In the genomic region with DNA sequence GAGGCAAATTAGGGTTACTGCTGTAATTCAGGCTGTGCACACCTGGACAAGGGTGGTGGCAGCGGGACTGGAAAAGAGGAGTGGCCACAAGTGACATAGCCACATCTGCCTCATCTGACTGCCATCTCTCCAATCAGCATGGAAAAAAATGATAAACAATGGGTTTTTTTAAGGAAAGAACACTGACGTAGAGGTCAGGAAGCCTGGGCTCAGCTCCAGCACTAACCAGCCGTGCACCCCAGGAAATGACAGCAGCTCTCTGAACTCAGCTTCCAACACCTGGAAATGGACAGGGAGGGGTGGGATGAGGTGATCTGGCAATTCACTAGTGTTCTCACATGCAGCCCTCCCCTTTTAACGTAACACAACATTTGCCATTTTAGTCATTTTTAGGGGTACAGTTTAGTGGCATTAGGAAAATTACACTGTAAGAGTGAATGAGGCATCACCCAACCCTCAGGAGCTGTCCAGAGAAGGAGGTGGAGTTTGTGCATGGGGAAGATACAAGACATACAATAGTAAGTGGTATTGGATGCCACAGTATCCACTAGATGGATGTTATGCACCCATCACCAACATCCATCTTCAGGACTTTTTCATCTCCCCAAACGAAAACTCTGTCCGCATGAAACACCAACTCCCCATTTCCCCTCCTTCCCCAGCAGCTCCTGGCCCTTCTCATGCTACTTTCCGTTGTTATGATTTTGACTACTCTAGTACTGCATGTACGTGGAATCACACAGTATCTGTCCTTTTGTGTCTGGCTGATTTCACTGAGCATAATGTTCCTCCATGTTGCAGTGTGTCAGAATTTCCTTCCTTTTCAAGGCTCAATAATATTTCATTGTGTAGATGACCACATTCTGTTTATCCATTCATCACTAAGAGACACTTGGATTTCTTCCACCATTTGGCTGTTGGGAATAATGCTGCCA, we compare ENCODE assay signal across 9 cellular contexts.
DNase-seq lines count a peak whose midpoint lies in the region; ATAC-seq and TF ChIP-seq lines count a peak whose summit lies in the region.
"Had no signal": no experiment of that assay in that cellular context is flagged by ENCODE, and none has a peak within 500 bp of the region (broad histone marks: within the 10 kb centered on the region; RNA-seq: fewer than 3 reads in every experiment).

No MANE protein-coding gene starts in this region.

- POLR2A ChIA-PET in PC-3 (lab: Charles Lee; ENCODE audit: unreplicated experiment), result interaction anchor here (0.6 to 1.0 kb wide), 3 partner anchors 29 to 45 kb away, joined by 3 to 4 read pairs (median 4); no protein-coding TSS in a partner anchor

- DNase-seq in PC-3, result no peak
- DNase-seq in chondrocyte (ENCODE audit: low spot score), result no peak
- peak; percentile 34 for DNase-seq in islet precursor cell
- no peak for DNase-seq in substantia nigra (lab: John Stamatoyannopoulos, UW)
- DNase-seq in NCI-H526 treated with DMSO at 0.1 percent for 48 hours (lab: John Stamatoyannopoulos, UW), result no peak
- DNase-seq in iPS-NIHi11 (ENCODE audit: low spot score), result no peak
- DNase-seq: naive thymus-derived CD8-positive, alpha-beta T cell had no signal

- H3K36me3 Mint-ChIP-seq in chondrocyte (ENCODE audit: low read depth), result no peaks in the 10 kb centered on the region
- H3K36me3 Mint-ChIP-seq: naive thymus-derived CD8-positive, alpha-beta T cell had no signal

- no peaks in the 10 kb centered on the region for H4K20me1 ChIP-seq in PC-3 (ENCODE audit: low read length)

- ATAC-seq in PC-3, result no peak
- no peak for ATAC-seq in GM21515 (IDR thresholded peaks at IDR 0.05; ENCODE audit: unreplicated experiment)
- ATAC-seq: naive thymus-derived CD8-positive, alpha-beta T cell had no signal

- CTCF ChIA-PET in PC-3 (lab: Charles Lee), result interaction anchor here (0.6 to 1.0 kb wide), 2 partner anchors 69 to 77 kb away, joined by 3 read pairs; no protein-coding TSS in a partner anchor

- H3K27me3 Mint-ChIP-seq in chondrocyte (ENCODE audit: low read depth), result no peaks in the 10 kb centered on the region

- H3K4me2 ChIP-seq in PC-3 (ENCODE audit: low read length), result peak overlapping the region; percentile 82

- H3K9ac ChIP-seq in PC-3 (ENCODE audit: low read length), result peak overlapping the region; percentile 60; the same call in 1 of the 2 replicates

- H3K9me3 ChIP-seq in PC-3 (ENCODE audit: low read length), result no peaks in the 10 kb centered on the region
- H3K9me3 ChIP-seq: MG63 had no signal

- TF ChIP-seq CTCF in PC-3 (conservative IDR thresholded peaks at IDR 0.05; ENCODE audit: low read depth, low read length), result no peak
- TF ChIP-seq CTCF in chondrocyte (IDR thresholded peaks at IDR 0.05), result no peak

- H3K79me2 ChIP-seq in PC-3 (ENCODE audit: low read length), result no peaks in the 10 kb centered on the region

- H3K27ac Mint-ChIP-seq in chondrocyte (ENCODE audit: unreplicated experiment), result peak overlapping the region; percentile 97

- no peaks in the 10 kb centered on the region for H3K27me3 ChIP-seq in PC-3 (ENCODE audit: low read length)
- H3K27me3 ChIP-seq: MG63 had no signal

- intact Hi-C loops in PC-3 (cut with micrococcal nuclease), result loop anchor here (2.0 to 10.0 kb wide), 4 partner anchors 30 to 424 kb away; a partner anchor contains a TSS

- no peak overlapping the region; the same call in 1 of the 2 replicates for H2AFZ ChIP-seq in PC-3 (ENCODE audit: low read length)

- H3K27ac ChIP-seq in PC-3 (ENCODE audit: low read length), result peak overlapping the region; percentile 81
- peak overlapping the region; percentile 58 for H3K27ac ChIP-seq in substantia nigra (ENCODE audit: low read depth, low read length, poor library complexity, severe bottlenecking)

- BruUV-seq in PC-3 (replicated peaks; lab: Mats Ljungman, UMichigan), result no TSS peak

- H3K4me1 ChIP-seq in PC-3 (ENCODE audit: insufficient read depth, low read length), result peaks cover 38% of the 10 kb centered on the region

- H3K9me3 Mint-ChIP-seq in chondrocyte (ENCODE audit: low read depth), result no peaks in the 10 kb centered on the region

- H3K36me3 ChIP-seq in PC-3 (ENCODE audit: low read depth, low read length), result no peaks in the 10 kb centered on the region
- H3K36me3 ChIP-seq: MG63 had no signal

- no peaks in the 10 kb centered on the region for H3F3A ChIP-seq in PC-3 (ENCODE audit: low read length, unreplicated experiment)

- peaks cover 55% of the 10 kb centered on the region for H3K4me1 Mint-ChIP-seq in chondrocyte (ENCODE audit: low read depth)
- H3K4me1 Mint-ChIP-seq: naive thymus-derived CD8-positive, alpha-beta T cell had no signal

- peak overlapping the region; percentile 61; the same call in 1 of the 2 replicates for H3K4me3 ChIP-seq in PC-3 (ENCODE audit: low read length)

- no peak overlapping the region for H3K4me3 Mint-ChIP-seq in chondrocyte (ENCODE audit: unreplicated experiment)
- H3K4me3 Mint-ChIP-seq: naive thymus-derived CD8-positive, alpha-beta T cell had no signal

- no peaks in the 10 kb centered on the region for H3K9me2 ChIP-seq in PC-3 (replicated peaks; ENCODE audit: low read length)
